ENCODE assay signal across 8 cellular contexts in the genomic region with DNA sequence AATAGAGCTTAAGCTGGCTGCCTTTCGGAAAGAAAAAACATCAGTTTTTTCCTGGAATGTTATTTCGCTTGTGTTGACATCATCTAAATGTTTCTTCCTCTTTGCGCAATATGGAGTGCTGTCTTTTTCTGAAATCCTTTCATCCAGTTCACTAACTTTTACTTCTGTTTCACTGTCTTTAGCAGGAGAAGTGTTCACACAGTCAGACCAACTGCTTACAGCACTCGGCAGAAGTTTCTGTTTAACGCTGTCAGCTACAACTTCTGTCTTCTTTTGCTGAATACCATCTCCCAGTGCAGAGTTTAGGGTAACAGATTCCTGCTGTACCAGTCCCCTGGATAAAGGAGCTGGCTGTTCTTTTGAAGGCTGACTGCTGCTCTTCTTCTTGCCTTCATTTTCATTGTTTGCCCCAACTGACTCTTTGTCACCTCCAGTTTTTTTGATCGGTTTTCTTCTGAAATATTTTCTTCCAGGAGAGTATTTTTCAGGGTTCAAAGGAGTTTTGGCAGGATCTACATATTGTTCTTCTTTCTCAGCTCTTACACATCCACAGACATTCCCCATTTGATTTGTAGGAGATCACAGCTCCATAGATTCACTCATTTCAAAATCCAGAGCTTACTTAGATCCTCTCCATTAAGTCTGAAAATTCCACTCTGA. TPM values are rescaled to one million over a fixed set of nuclear protein-coding genes. Genes with fewer than 3 reads are reported as not detected.
DNase-seq lines count a peak whose midpoint lies in the region; ATAC-seq and TF ChIP-seq lines count a peak whose summit lies in the region.

No MANE protein-coding gene starts in this region.

- H3K4me1 Mint-ChIP-seq in glutamatergic neuron (ENCODE audit: low read depth, unreplicated experiment) (peaks cover 16% of the 10 kb centered on the region), progenitor cell of endocrine pancreas (ENCODE audit: low read depth) (peaks cover 9% of the 10 kb centered on the region)

- H3K4me3 ChIP-seq in skeletal muscle cell (ENCODE audit: low read depth, low read length), result peak overlapping the region; percentile 44

- TF ChIP-seq CTCF in VCaP (conservative IDR thresholded peaks at IDR 0.05) (no peak), glutamatergic neuron (IDR thresholded peaks at IDR 0.05; ENCODE audit: partially characterized antibody, unreplicated experiment) (no peak), progenitor cell of endocrine pancreas (IDR thresholded peaks at IDR 0.05; ENCODE audit: unreplicated experiment) (no peak)

- peaks cover 8% of the 10 kb centered on the region for H3K27me3 Mint-ChIP-seq in glutamatergic neuron (ENCODE audit: unreplicated experiment)
- no peaks in the 10 kb centered on the region for H3K27me3 Mint-ChIP-seq in progenitor cell of endocrine pancreas

- ATAC-seq in GM19035 (IDR thresholded peaks at IDR 0.05; ENCODE audit: unreplicated experiment), result no peak

- H3K4me3 Mint-ChIP-seq in glutamatergic neuron (ENCODE audit: unreplicated experiment) (peak overlapping the region; percentile 22), progenitor cell of endocrine pancreas (ENCODE audit: low read depth) (no peak overlapping the region)

- DNase-seq in EL, result peak; percentile 70
- DNase-seq in glutamatergic neuron, result no peak
- DNase-seq in skeletal muscle cell (ENCODE audit: low read depth), result peak; percentile 74
- DNase-seq in foreskin melanocyte, result no peak
- DNase-seq in NCI-H510A (lab: John Stamatoyannopoulos, UW), result no peak
- no peak for DNase-seq in progenitor cell of endocrine pancreas (ENCODE audit: low spot score, unreplicated experiment)

- H3K36me3 Mint-ChIP-seq in glutamatergic neuron (ENCODE audit: unreplicated experiment) (peaks cover 13% of the 10 kb centered on the region), progenitor cell of endocrine pancreas (ENCODE audit: insufficient read depth) (peaks cover 9% of the 10 kb centered on the region)

- H3K9me3 Mint-ChIP-seq in glutamatergic neuron (ENCODE audit: unreplicated experiment), result peaks cover 9% of the 10 kb centered on the region
- no peaks in the 10 kb centered on the region for H3K9me3 Mint-ChIP-seq in progenitor cell of endocrine pancreas (ENCODE audit: low read depth)

- peak overlapping the region; percentile 46 for H3K27ac Mint-ChIP-seq in glutamatergic neuron (ENCODE audit: unreplicated experiment)
- no peak overlapping the region for H3K27ac Mint-ChIP-seq in progenitor cell of endocrine pancreas

- H3K27ac ChIP-seq in VCaP, result peak overlapping the region; percentile 65

RNA-seq across cellular contexts. Expression of a gene that starts 50.0 kb away (rescaled TPM):
- total RNA-seq in glutamatergic neuron (ENCODE audit: unreplicated experiment) (981 TPM), progenitor cell of endocrine pancreas (151 and 167 TPM in 2 replicates)

Comparison
In these comparisons a context has a peak if more than half of its experiments do, and no peak if none do; other contexts are left out.
1. DNase-seq: peak in EL (single experiment) and skeletal muscle cell (single experiment); none in glutamatergic neuron (single experiment), foreskin melanocyte (single experiment), NCI-H510A (single experiment) and progenitor cell of endocrine pancreas (single experiment).